In the genomic region with DNA sequence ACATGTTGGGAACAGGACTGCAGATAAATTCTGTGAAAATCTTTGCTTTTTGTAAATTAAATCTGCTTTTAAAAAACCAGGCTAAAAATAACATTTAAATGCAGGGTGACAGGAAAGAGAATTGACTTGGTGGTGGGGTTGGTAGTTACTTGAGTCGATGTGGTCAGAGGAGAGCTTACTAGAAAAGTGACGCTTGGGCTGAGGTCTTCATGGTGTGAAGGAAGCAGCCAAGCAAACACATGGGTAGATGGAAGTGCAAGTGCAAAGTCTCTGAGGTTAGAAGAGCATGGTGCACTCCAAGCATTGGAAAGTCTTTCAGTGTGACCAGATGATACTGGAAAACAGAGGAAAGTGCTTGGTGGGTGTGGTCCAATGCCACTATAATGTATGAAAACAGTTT, we compare ENCODE assay signal across 23 cellular contexts.
DNase-seq lines count a peak whose midpoint lies in the region; ATAC-seq, FAIRE-seq and TF ChIP-seq lines count a peak whose summit lies in the region.
"Had no signal": no experiment of that assay in that cellular context is flagged by ENCODE, and none has a peak within 500 bp of the region (broad histone marks: within the 10 kb centered on the region; RNA-seq: fewer than 3 reads in every experiment).

No MANE protein-coding gene starts in this region.

- dilution Hi-C loops in endothelial cell of umbilical vein (cut with MboI; ENCODE audit: extremely low pct_ligation_motif_present, low sequenced_read_pairs) = no loop called here

- H3K36me3 Mint-ChIP-seq in activated CD8-positive, alpha-beta T cell treated with anti-CD3 and anti-CD28 coated beads, Interleukin-2, amount 10 ng/mL, durations not matched to agents 7 days and 5 days (ENCODE audit: low read depth) = no peaks in the 10 kb centered on the region
- H3K36me3 Mint-ChIP-seq in activated CD8-positive, alpha-beta T cell treated with anti-CD3 and anti-CD28 coated beads for 36 hours (ENCODE audit: low read depth) = no peaks in the 10 kb centered on the region
- H3K36me3 Mint-ChIP-seq: CD8-positive, alpha-beta memory T cell had no signal

- FAIRE-seq in endothelial cell of umbilical vein (lab: Jason Lieb, UNC) = peak; percentile 12
- FAIRE-seq: HepG2 had no signal

- H2AFZ ChIP-seq in endothelial cell of umbilical vein (ENCODE audit: low read depth, low read length) = no peak overlapping the region
- H2AFZ ChIP-seq: GM23338 had no signal

- no peak overlapping the region for H3K4me2 ChIP-seq in endothelial cell of umbilical vein (ENCODE audit: insufficient read depth, low read length)
- H3K4me2 ChIP-seq: GM23338 had no signal

- H4K20me1 ChIP-seq in endothelial cell of umbilical vein (replicated peaks; ENCODE audit: control insufficient read depth, extremely low read depth, insufficient read depth, low read length) = no peaks in the 10 kb centered on the region

- POLR2A ChIA-PET in activated CD8-positive, alpha-beta T cell treated with anti-CD3 and anti-CD28 coated beads, Interleukin-2, amount 10 ng/mL, durations not matched to agents 7 days and 5 days (lab: Charles Lee) = no interaction called here
- POLR2A ChIA-PET in activated CD8-positive, alpha-beta T cell treated with anti-CD3 and anti-CD28 coated beads for 36 hours (lab: Charles Lee) = no interaction called here
- POLR2A ChIA-PET in endothelial cell of umbilical vein (lab: Charles Lee) = no interaction called here

- TF ChIP-seq POLR2A in endothelial cell of umbilical vein (IDR thresholded peaks at IDR 0.05; ENCODE audit: low read depth, low read length) = no peak

- CTCF ChIA-PET in activated CD8-positive, alpha-beta T cell treated with anti-CD3 and anti-CD28 coated beads, Interleukin-2, amount 10 ng/mL, durations not matched to agents 7 days and 5 days (lab: Charles Lee) = interaction anchor here (0.7 to 1.6 kb wide), 2 partner anchors 29 to 263 kb away, joined by 3 to 4 read pairs; no protein-coding TSS in a partner anchor
- CTCF ChIA-PET in activated CD8-positive, alpha-beta T cell treated with anti-CD3 and anti-CD28 coated beads for 36 hours (lab: Charles Lee) = no interaction called here
- CTCF ChIA-PET in endothelial cell of umbilical vein (lab: Charles Lee) = interaction anchor here (2.1 to 2.2 kb wide), 2 partner anchors 11 to 17 kb away, joined by 5 to 6 read pairs; no protein-coding TSS in a partner anchor

- H3K4me3 ChIP-seq in Jurkat, Clone E6-1 (ENCODE audit: low read length) = no peak overlapping the region
- no peak overlapping the region for H3K4me3 ChIP-seq in endothelial cell of umbilical vein (replicated peaks in 1 of 3; ENCODE audit: insufficient read depth in 1 of 3, low read depth in 1 of 3, low read length in 3 of 3)
- H3K4me3 ChIP-seq in psoas muscle = no peak overlapping the region
- H3K4me3 ChIP-seq: GM23338, HAP-1 had no signal

- WGBS in psoas muscle, 3 donors = 91 to 97% (median 92%) methylated on average over 2 of the region's 2 CpGs

- H3K79me2 ChIP-seq in endothelial cell of umbilical vein (ENCODE audit: control insufficient read depth, insufficient read depth, low read length) = no peaks in the 10 kb centered on the region

- H3K9me3 ChIP-seq in endothelial cell of umbilical vein (replicated peaks; ENCODE audit: control insufficient read depth, insufficient read depth, low read length) (no peaks in the 10 kb centered on the region), psoas muscle (no peaks in the 10 kb centered on the region)
- H3K9me3 ChIP-seq: HAP-1 had no signal

- H3K4me1 ChIP-seq in endothelial cell of umbilical vein (ENCODE audit: control insufficient read depth, extremely low read depth, insufficient read depth, low read length) (no peaks in the 10 kb centered on the region), psoas muscle (no peaks in the 10 kb centered on the region)
- H3K4me1 ChIP-seq: HAP-1 had no signal

- ATAC-seq in activated CD8-positive, alpha-beta T cell treated with anti-CD3 and anti-CD28 coated beads, Interleukin-2, amount 10 ng/mL, durations not matched to agents 7 days and 5 days = no peak
- no peak for ATAC-seq in activated CD8-positive, alpha-beta T cell treated with anti-CD3 and anti-CD28 coated beads for 36 hours
- ATAC-seq in psoas muscle = no peak
- ATAC-seq: GM23338, HepG2, PC-3 had no signal

- H3K9ac ChIP-seq in endothelial cell of umbilical vein (replicated peaks; ENCODE audit: extremely low read depth, insufficient read depth, low read length) = no peak overlapping the region

- no peaks in the 10 kb centered on the region for H3K9me3 Mint-ChIP-seq in activated CD8-positive, alpha-beta T cell treated with anti-CD3 and anti-CD28 coated beads, Interleukin-2, amount 10 ng/mL, durations not matched to agents 7 days and 5 days (ENCODE audit: insufficient read depth)
- no peaks in the 10 kb centered on the region for H3K9me3 Mint-ChIP-seq in activated CD8-positive, alpha-beta T cell treated with anti-CD3 and anti-CD28 coated beads for 36 hours
- H3K9me3 Mint-ChIP-seq: CD8-positive, alpha-beta memory T cell; GM23338 had no signal

- no peak overlapping the region for H3K27ac ChIP-seq in endothelial cell of umbilical vein (ENCODE audit: insufficient read depth, low read depth, low read length)
- no peak overlapping the region for H3K27ac ChIP-seq in psoas muscle
- H3K27ac ChIP-seq: HL-60 had no signal

- no TSS peak for BruUV-seq in endothelial cell of umbilical vein (replicated peaks; lab: Mats Ljungman, UMichigan)

- H3K36me3 ChIP-seq in endothelial cell of umbilical vein (ENCODE audit: control insufficient read depth in 2 of 2, extremely low read depth in 1 of 2, insufficient read depth in 2 of 2, low read length in 2 of 2) (no peaks in the 10 kb centered on the region), psoas muscle (ENCODE audit: insufficient read depth in 1 of 2, low read depth in 1 of 2) (no peaks in the 10 kb centered on the region)
- H3K36me3 ChIP-seq: HAP-1 had no signal

- peak; percentile 25 for DNase-seq in activated CD8-positive, alpha-beta T cell treated with anti-CD3 and anti-CD28 coated beads, Interleukin-2, amount 10 ng/mL, durations not matched to agents 7 days and 5 days
- DNase-seq in activated CD8-positive, alpha-beta T cell treated with anti-CD3 and anti-CD28 coated beads for 36 hours = no peak
- DNase-seq in Jurkat, Clone E6-1 (ENCODE audit: low read depth, low spot score) = peak; percentile 40
- DNase-seq in endothelial cell of umbilical vein (ENCODE audit: low read depth, low spot score) = no peak
- no peak for DNase-seq in psoas muscle
- no peak for DNase-seq in hippocampal formation (lab: John Stamatoyannopoulos, UW)
- DNase-seq in activated effector memory CD4-positive, alpha-beta T cell treated with anti-CD3 and anti-CD28 coated beads, Interleukin-2, amount 50 U/mL, for 16 hours = no peak
- DNase-seq: AML-193; C1 segment of cervical spinal cord; Calu3; CD8-positive, alpha-beta memory T cell; DMS153; KG1; NCI-H1105 treated with DMSO at 0.1 percent for 48 hours; NCI-H2029 treated with DMSO at 0.1 percent for 48 hours; NCI-H510A treated with DMSO at 0.1 percent for 48 hours; NCI-H774; PC-3; Right ventricle myocardium superior had no signal

- H3K9me1 ChIP-seq in endothelial cell of umbilical vein (replicated peaks; ENCODE audit: control insufficient read depth, extremely low read depth, insufficient read depth, low read length) = no peaks in the 10 kb centered on the region

- peaks cover 15% of the 10 kb centered on the region for H3K27me3 Mint-ChIP-seq in activated CD8-positive, alpha-beta T cell treated with anti-CD3 and anti-CD28 coated beads, Interleukin-2, amount 10 ng/mL, durations not matched to agents 7 days and 5 days (ENCODE audit: low read depth)
- H3K27me3 Mint-ChIP-seq in activated CD8-positive, alpha-beta T cell treated with anti-CD3 and anti-CD28 coated beads for 36 hours = peaks cover 8% of the 10 kb centered on the region

- H3K4me1 Mint-ChIP-seq in activated CD8-positive, alpha-beta T cell treated with anti-CD3 and anti-CD28 coated beads, Interleukin-2, amount 10 ng/mL, durations not matched to agents 7 days and 5 days (ENCODE audit: low read depth) = peaks cover 26% of the 10 kb centered on the region
- peaks cover 4% of the 10 kb centered on the region for H3K4me1 Mint-ChIP-seq in activated CD8-positive, alpha-beta T cell treated with anti-CD3 and anti-CD28 coated beads for 36 hours (ENCODE audit: low read depth)
- H3K4me1 Mint-ChIP-seq: GM23338 had no signal

- TF ChIP-seq CTCF in activated CD8-positive, alpha-beta T cell treated with anti-CD3 and anti-CD28 coated beads for 36 hours (IDR thresholded peaks at IDR 0.05) = no peak
- no peak for TF ChIP-seq CTCF in endothelial cell of umbilical vein (IDR thresholded peaks at IDR 0.05; ENCODE audit: extremely low read depth in 1 of 2, insufficient read depth in 1 of 2, low read depth in 1 of 2, low read length in 2 of 2)
- TF ChIP-seq CTCF in psoas muscle (IDR thresholded peaks at IDR 0.05) = no peak

- no peak overlapping the region for H3K4me3 Mint-ChIP-seq in activated CD8-positive, alpha-beta T cell treated with anti-CD3 and anti-CD28 coated beads, Interleukin-2, amount 10 ng/mL, durations not matched to agents 7 days and 5 days
- H3K4me3 Mint-ChIP-seq in activated CD8-positive, alpha-beta T cell treated with anti-CD3 and anti-CD28 coated beads for 36 hours = no peak overlapping the region
- H3K4me3 Mint-ChIP-seq: GM23338 had no signal

- no peaks in the 10 kb centered on the region for H3K27me3 ChIP-seq in endothelial cell of umbilical vein (ENCODE audit: control insufficient read depth in 2 of 2, insufficient read depth in 2 of 2, low read length in 2 of 2)
- H3K27me3 ChIP-seq in psoas muscle (ENCODE audit: insufficient read depth in 3 of 3, low read length in 2 of 3) = no peaks in the 10 kb centered on the region

- H3K27ac Mint-ChIP-seq in activated CD8-positive, alpha-beta T cell treated with anti-CD3 and anti-CD28 coated beads, Interleukin-2, amount 10 ng/mL, durations not matched to agents 7 days and 5 days = no peak overlapping the region
- no peak overlapping the region for H3K27ac Mint-ChIP-seq in activated CD8-positive, alpha-beta T cell treated with anti-CD3 and anti-CD28 coated beads for 36 hours
- H3K27ac Mint-ChIP-seq: GM23338 had no signal

- intact Hi-C loops in activated CD8-positive, alpha-beta T cell treated with anti-CD3 and anti-CD28 coated beads for 36 hours (cut with micrococcal nuclease) = no loop called here
- intact Hi-C loops in endothelial cell of umbilical vein (cut with micrococcal nuclease) (no loop called here), psoas muscle (cut with DNase I) (no loop called here)

TF ChIP-seq in endothelial cell of umbilical vein, 7 proteins besides CTCF, POLR2A, EP300 and RAD21 (continues in another document):
- TF ChIP-seq JUN (IDR thresholded peaks at IDR 0.05; ENCODE audit: borderline replicate concordance, insufficient read depth, insufficient read length, low read depth) = no peak
- no peak for TF ChIP-seq FOS (IDR thresholded peaks at IDR 0.05; ENCODE audit: borderline replicate concordance, insufficient read depth, low read length)
- no peak for TF ChIP-seq MYC (IDR thresholded peaks at IDR 0.05; ENCODE audit: low read depth, low read length)
- TF ChIP-seq, protein P1, sequence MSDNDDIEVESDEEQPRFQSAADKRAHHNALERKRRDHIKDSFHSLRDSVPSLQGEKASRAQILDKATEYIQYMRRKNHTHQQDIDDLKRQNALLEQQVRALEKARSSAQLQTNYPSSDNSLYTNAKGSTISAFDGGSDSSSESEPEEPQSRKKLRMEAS (IDR thresholded peaks at IDR 0.05; ENCODE audit: insufficient read depth, insufficient read length) = no peak
- TF ChIP-seq GATA2 (IDR thresholded peaks at IDR 0.05; ENCODE audit: insufficient read depth, insufficient read length, low read depth, low read length) = no peak

Comparison
In these comparisons a context has a peak if more than half of its experiments do, and no peak if none do; other contexts are left out.
1. DNase-seq: peak in activated CD8-positive, alpha-beta T cell treated with anti-CD3 and anti-CD28 coated beads, Interleukin-2, amount 10 ng/mL, durations not matched to agents 7 days and 5 days (single experiment) and Jurkat, Clone E6-1 (single experiment); none in activated CD8-positive, alpha-beta T cell treated with anti-CD3 and anti-CD28 coated beads for 36 hours (single experiment), endothelial cell of umbilical vein (single experiment), psoas muscle (0 of 2), hippocampal formation (0 of 2) and activated effector memory CD4-positive, alpha-beta T cell treated with anti-CD3 and anti-CD28 coated beads, Interleukin-2, amount 50 U/mL, for 16 hours (single experiment).